ENCODE assay signal across 8 cellular contexts in genomic region chr13:59281453-59281852, GRCh38.
"Had no signal": no experiment of that assay in that cellular context is flagged by ENCODE, and none has a peak within 500 bp of the region (broad histone marks: within the 10 kb centered on the region; RNA-seq: fewer than 3 reads in every experiment).

No MANE protein-coding gene starts in this region.

- ATAC-seq: GM12878 had no signal

- DNase-seq: GDM1, GF-D8 had no signal

- FAIRE-seq: G401.6, GM12878, GM12891, GM12892, GM18507, GM19239 had no signal

- H3K4me3 ChIP-seq: GM12878 had no signal
